1 cellular context compared by ENCODE assay signal in genomic region chr19:2726904-2727639, GRCh38.
TF ChIP-seq lines count a peak whose summit lies in the region.

No MANE protein-coding gene starts in this region.

TF ChIP-seq in H1, 55 proteins besides CTCF, POLR2A, EP300 and RAD21:
- TF ChIP-seq, protein P1, sequence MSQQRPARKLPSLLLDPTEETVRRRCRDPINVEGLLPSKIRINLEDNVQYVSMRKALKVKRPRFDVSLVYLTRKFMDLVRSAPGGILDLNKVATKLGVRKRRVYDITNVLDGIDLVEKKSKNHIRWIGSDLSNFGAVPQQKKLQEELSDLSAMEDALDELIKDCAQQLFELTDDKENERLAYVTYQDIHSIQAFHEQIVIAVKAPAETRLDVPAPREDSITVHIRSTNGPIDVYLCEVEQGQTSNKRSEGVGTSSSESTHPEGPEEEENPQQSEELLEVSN (IDR thresholded peaks at IDR 0.05) = no peak
- TF ChIP-seq KDM5A (IDR thresholded peaks at IDR 0.05; ENCODE audit: low read length) = no peak
